Comparison of ENCODE assay signal across 33 cellular contexts in the genomic region with DNA sequence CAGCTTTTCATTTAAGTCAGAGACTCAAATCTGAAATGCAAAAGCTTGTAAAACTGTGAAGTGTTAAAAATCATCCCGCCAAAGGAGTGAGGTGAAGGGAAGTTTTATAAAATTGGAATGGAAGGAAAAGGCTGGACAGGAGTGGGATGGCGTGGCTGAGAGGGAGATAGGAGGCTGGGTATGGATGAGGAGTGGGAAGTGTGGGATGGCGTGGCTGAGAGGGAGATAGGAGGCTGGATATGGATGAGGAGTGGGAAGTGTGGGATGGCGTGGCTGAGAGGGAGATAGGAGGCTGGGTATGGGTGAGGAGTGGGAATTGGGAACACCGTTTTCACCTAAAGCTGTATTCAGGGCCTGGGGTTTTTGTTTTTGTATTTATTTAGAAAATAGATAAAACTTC. TPM values are rescaled to one million over a fixed set of nuclear protein-coding genes. Genes with fewer than 3 reads are reported as not detected.
"Had no signal": no experiment of that assay in that cellular context is flagged by ENCODE, and none has a peak within 500 bp of the region (broad histone marks: within the 10 kb centered on the region; RNA-seq: fewer than 3 reads in every experiment).

No MANE protein-coding gene starts in this region.

- H3K27ac ChIP-seq: KMS-11, PC-9, RWPE1, SJCRH30 had no signal

- H3K9me3 ChIP-seq: SJCRH30, SK-N-SH had no signal

- H3K4me3 ChIP-seq: PC-9, SJCRH30 had no signal

- H3K4me2 ChIP-seq: KMS-11, PC-9, SK-N-SH had no signal

- H3K4me1 ChIP-seq: SJCRH30 had no signal

- H3K27me3 ChIP-seq: SJCRH30 had no signal

- ATAC-seq: Panc1, Right ventricle myocardium inferior had no signal

- H3K9ac ChIP-seq: KMS-11, SK-N-SH had no signal

- H3K36me3 ChIP-seq: SJCRH30 had no signal

- DNase-seq: Karpas-422, MM.1S, MV-4-11, NCI-H1092, NCI-H1105, NCI-H1417 treated with DMSO at 0.1 percent for 48 hours, NCI-H1436 treated with DMSO at 0.1 percent for 48 hours, NCI-H1694 treated with DMSO at 0.1 percent for 48 hours, NCI-H187 treated with DMSO at 0.1 percent for 48 hours, NCI-H2081, NCI-H2107, NCI-H2171, NCI-H226, NCI-H446 treated with DMSO at 0.1 percent for 48 hours, NCI-H510A, NCI-H524 treated with DMSO at 0.1 percent for 48 hours, NCI-H526 treated with DMSO at 0.1 percent for 48 hours, NCI-H774, PC-9, SHP77, SIG-M5, SJCRH30, SK-N-SH, SW 1271 had no signal

- H2AFZ ChIP-seq: PC-9 had no signal

RNA-seq across cellular contexts. Expression of gene NKX2-2, which starts 59.4 kb away (rescaled TPM):
- total RNA-seq: LHCN-M2, MCF 10A, OCI-LY7, PC-9, Right ventricle myocardium inferior, RPMI7951, SJCRH30, SK-MEL-5 had no signal
- polyA plus RNA-seq: SK-N-SH had no signal
